Comparison of ENCODE assay signal across 8 cellular contexts in the genomic region with DNA sequence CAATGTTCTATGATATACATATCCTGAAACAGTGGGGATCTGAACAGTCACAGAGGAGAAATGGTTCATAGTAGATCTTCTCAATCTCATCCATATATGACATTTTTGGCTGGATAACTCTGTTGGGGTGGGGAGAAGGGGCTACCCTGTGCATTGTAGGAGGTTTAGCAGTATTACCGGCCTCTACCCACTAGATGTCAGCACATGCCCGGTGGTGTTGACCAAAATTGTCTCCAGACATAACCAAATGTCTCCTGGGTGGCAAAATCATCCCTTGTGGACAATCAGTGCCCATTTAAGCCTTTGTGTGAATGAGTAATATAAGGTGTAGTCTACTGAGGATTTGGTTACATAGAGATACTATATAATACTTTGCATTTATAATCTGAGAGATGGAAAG.
DNase-seq lines count a peak whose midpoint lies in the region; ATAC-seq, FAIRE-seq and TF ChIP-seq lines count a peak whose summit lies in the region.

No MANE protein-coding gene starts in this region.

- H4K20me1 ChIP-seq in GM12878 (ENCODE audit: control insufficient read depth, insufficient read depth), result no peaks in the 10 kb centered on the region

- SMC1A ChIA-PET in GM12878 (lab: Charles Lee; ENCODE audit: uncharacterized antibody, unreplicated experiment), result interaction anchor here (0.9 to 2.2 kb wide), 2 partner anchors 320 to 340 kb away, joined by 3 to 11 read pairs; no protein-coding TSS in a partner anchor

- H3K9ac ChIP-seq in GM12878 (ENCODE audit: control insufficient read depth, insufficient read depth, low read length), result no peak overlapping the region

- ATAC-seq in HG02870 (IDR thresholded peaks at IDR 0.05; ENCODE audit: unreplicated experiment), result peak; percentile 72
- peak; percentile 84 for ATAC-seq in GM12878
- ATAC-seq in GM21526 (IDR thresholded peaks at IDR 0.05; ENCODE audit: low FRiP score, unreplicated experiment), result no peak

- no peaks in the 10 kb centered on the region for H3K9me3 ChIP-seq in GM12878 (replicated peaks; ENCODE audit: control insufficient read depth, insufficient read depth, low read length)

- POLR2A ChIA-PET in GM12878 (lab: Charles Lee), result no interaction called here

- H3K4me2 ChIP-seq in GM12878 (ENCODE audit: control insufficient read depth, insufficient read depth), result no peak overlapping the region

- no peak overlapping the region for H2AFZ ChIP-seq in GM12878 (ENCODE audit: control insufficient read depth, low read depth, low read length)

- no peak for TF ChIP-seq EP300 in GM12878 (IDR thresholded peaks at IDR 0.05; ENCODE audit: borderline replicate concordance in 1 of 2, control insufficient read depth in 1 of 2, low read depth in 2 of 2, low read length in 2 of 2)

- peak; percentile 61 to 72 (median 68) for TF ChIP-seq CTCF in GM12878 (IDR thresholded peaks at IDR 0.05 in 2 of 3, conservative IDR thresholded peaks at IDR 0.05 in 1 of 3; ENCODE audit: control insufficient read depth in 2 of 3, extremely low read depth in 1 of 3, insufficient read depth in 1 of 3, low read depth in 3 of 3, low read length in 3 of 3)

- BruUV-seq in GM12878 (replicated peaks; lab: Mats Ljungman, UMichigan), result no TSS peak

- in situ Hi-C loops in GM12878 (cut with MboI), result loop anchor here (10.0 kb wide), 1 partner anchor 294 kb away; no protein-coding TSS in a partner anchor

- no peaks in the 10 kb centered on the region for H3K79me2 ChIP-seq in GM12878 (ENCODE audit: control insufficient read depth, insufficient read depth, low read length)

- no peaks in the 10 kb centered on the region for H3K36me3 ChIP-seq in GM12878 (ENCODE audit: control insufficient read depth in 2 of 2, insufficient read depth in 2 of 2, low read length in 1 of 2)

- TF ChIP-seq RAD21 in GM12878 (IDR thresholded peaks at IDR 0.05; ENCODE audit: insufficient read depth, low read depth, low read length), result peak; percentile 78

- 0% methylated on average over 2 of the region's 2 CpGs for WGBS in GM12878 (ENCODE audit: insufficient coverage, insufficient replicate concordance, low lambda C conversion rate, missing lambda C conversion rate)

- H3K4me3 ChIP-seq in GM12878, result no peak overlapping the region

- peak; percentile 62 for FAIRE-seq in GM12878 (lab: Jason Lieb, UNC)

- intact Hi-C loops in GM12878 (cut with micrococcal nuclease; ENCODE audit: unreplicated experiment), result loop anchor here (1.0 kb wide), 2 partner anchors 39 to 297 kb away; no protein-coding TSS in a partner anchor

- TF ChIP-seq POLR2A in GM12878 (IDR thresholded peaks at IDR 0.05; ENCODE audit: low read depth, low read length), result no peak

- H3K27me3 ChIP-seq in GM12878 (replicated peaks in 1 of 2; ENCODE audit: control insufficient read depth in 2 of 2, insufficient read depth in 2 of 2, low read length in 1 of 2), result no peaks in the 10 kb centered on the region

- CTCF ChIA-PET in GM12878 (lab: Yijun Ruan, JAX), result interaction anchor here (1.0 to 2.8 kb wide), 7 partner anchors 9 to 548 kb away, joined by 3 to 22 read pairs (median 12); no protein-coding TSS in a partner anchor

- no peak overlapping the region for H3K27ac ChIP-seq in GM12878 (ENCODE audit: control insufficient read depth, insufficient read depth)

- RAD21 ChIA-PET in GM12878 (lab: Charles Lee; ENCODE audit: unreplicated experiment), result interaction anchor here (1.1 kb wide), 1 partner anchor 9 kb away, joined by 6 read pairs; no protein-coding TSS in a partner anchor

- no peaks in the 10 kb centered on the region for H3K4me1 ChIP-seq in GM12878 (ENCODE audit: control insufficient read depth, insufficient read depth, low read length)

- DNase-seq in activated T-cell treated with anti-CD3 and anti-CD28 coated beads, Interleukin-2, amount 50 U/mL, for 48 hours, result peak; percentile 46
- no peak for DNase-seq in activated T-cell treated with anti-CD3 and anti-CD28 coated beads, Interleukin-2, amount 50 U/mL, for 1 hour
- DNase-seq in NCI-H2196 treated with DMSO at 0.1 percent for 48 hours (lab: John Stamatoyannopoulos, UW; ENCODE audit: unreplicated experiment) (peak; percentile 0), GM12878 (ENCODE audit: low read depth, low spot score) (peak; percentile 17), kidney glomerular epithelial cell (lab: John Stamatoyannopoulos, UW) (peak; percentile 12)
- no peak for DNase-seq in effector CD8-positive, alpha-beta T cell (lab: John Stamatoyannopoulos, UW)

TF ChIP-seq in GM12878, 131 proteins besides CTCF, POLR2A, EP300 and RAD21:
- TF ChIP-seq RUNX3 (IDR thresholded peaks at IDR 0.05; ENCODE audit: low read length) (peak; percentile 15; the same call in 1 of the 2 replicates), EED (IDR thresholded peaks at IDR 0.05; ENCODE audit: low read depth) (no peak), SMC3 (IDR thresholded peaks at IDR 0.05; ENCODE audit: borderline replicate concordance, low read length) (peak; percentile 67; the same call in 1 of the 2 replicates)

Comparison
In these comparisons a context has a peak if more than half of its experiments do, and no peak if none do; other contexts are left out.
1. DNase-seq: peak in activated T-cell treated with anti-CD3 and anti-CD28 coated beads, Interleukin-2, amount 50 U/mL, for 48 hours (2 of 2), NCI-H2196 treated with DMSO at 0.1 percent for 48 hours (single experiment), GM12878 (single experiment) and kidney glomerular epithelial cell (single experiment); none in activated T-cell treated with anti-CD3 and anti-CD28 coated beads, Interleukin-2, amount 50 U/mL, for 1 hour (single experiment) and effector CD8-positive, alpha-beta T cell (single experiment).